ENCODE assay signal across 7 cellular contexts in the genomic region with DNA sequence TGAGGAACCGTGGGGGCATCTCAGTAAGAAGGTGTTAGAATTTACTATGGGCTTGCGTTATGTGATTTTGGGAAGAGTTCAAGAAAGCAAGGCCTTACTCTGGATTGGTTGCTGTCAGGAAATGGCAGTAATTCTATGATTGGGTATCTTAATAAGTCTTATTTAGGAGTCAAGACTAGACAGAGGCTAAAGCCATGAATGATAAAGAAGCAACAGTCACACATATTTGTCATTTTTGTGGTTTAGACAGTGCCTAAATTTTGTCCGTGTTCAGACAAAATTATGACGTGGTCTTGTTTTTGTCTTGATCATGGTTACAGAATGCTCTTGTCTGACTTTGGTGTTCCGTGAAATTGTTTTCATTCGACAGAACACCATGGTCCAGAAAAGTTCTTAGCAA. TPM values are rescaled to one million over a fixed set of nuclear protein-coding genes. Genes with fewer than 3 reads are reported as not detected.
DNase-seq lines count a peak whose midpoint lies in the region; ATAC-seq and TF ChIP-seq lines count a peak whose summit lies in the region.

No MANE protein-coding gene starts in this region.

- H3K4me3 Mint-ChIP-seq in activated CD8-positive, alpha-beta T cell treated with anti-CD3 and anti-CD28 coated beads for 36 hours: peak overlapping the region; percentile 89
- H3K4me3 Mint-ChIP-seq in stimulated activated naive B cell treated with anti-CD40 and anti-IgM and Interleukin-4, amounts not matched to agents 10 μg/mL and 1 μg/mL and 100 μg/mL, for 72 hours: peak overlapping the region; percentile 98

- no peak for ATAC-seq in activated CD8-positive, alpha-beta T cell treated with anti-CD3 and anti-CD28 coated beads for 36 hours
- ATAC-seq in stimulated activated naive B cell treated with anti-CD40 and anti-IgM and Interleukin-4, amounts not matched to agents 10 μg/mL and 1 μg/mL and 100 μg/mL, for 72 hours (replicated peaks): no peak
- no peak for ATAC-seq in HG03354 (IDR thresholded peaks at IDR 0.05; ENCODE audit: poor library complexity, severe bottlenecking, unreplicated experiment)

- DNase-seq in HCEC 1CT (peak; percentile 75), glomerular visceral epithelial cell (ENCODE audit: extremely low spot score) (peak; percentile 55), dermis blood vessel endothelial cell (no peak), NCI-H187 treated with DMSO at 0.1 percent for 48 hours (lab: John Stamatoyannopoulos, UW) (no peak)
- DNase-seq in activated CD8-positive, alpha-beta T cell treated with anti-CD3 and anti-CD28 coated beads for 36 hours: no peak
- no peak for DNase-seq in stimulated activated naive B cell treated with anti-CD40 and anti-IgM and Interleukin-4, amounts not matched to agents 10 μg/mL and 1 μg/mL and 100 μg/mL, for 72 hours

- no peak for TF ChIP-seq CTCF in activated CD8-positive, alpha-beta T cell treated with anti-CD3 and anti-CD28 coated beads for 36 hours (IDR thresholded peaks at IDR 0.05)

- H3K9me3 Mint-ChIP-seq in activated CD8-positive, alpha-beta T cell treated with anti-CD3 and anti-CD28 coated beads for 36 hours: no peaks in the 10 kb centered on the region
- no peaks in the 10 kb centered on the region for H3K9me3 Mint-ChIP-seq in stimulated activated naive B cell treated with anti-CD40 and anti-IgM and Interleukin-4, amounts not matched to agents 10 μg/mL and 1 μg/mL and 100 μg/mL, for 72 hours

- POLR2A ChIA-PET in activated CD8-positive, alpha-beta T cell treated with anti-CD3 and anti-CD28 coated beads for 36 hours (lab: Charles Lee): interaction anchor here (1.3 to 1.6 kb wide), 2 partner anchors 18 to 26 kb away, joined by 3 read pairs; no protein-coding TSS in a partner anchor

- peak overlapping the region; percentile 93 for H3K27ac Mint-ChIP-seq in activated CD8-positive, alpha-beta T cell treated with anti-CD3 and anti-CD28 coated beads for 36 hours
- H3K27ac Mint-ChIP-seq in stimulated activated naive B cell treated with anti-CD40 and anti-IgM and Interleukin-4, amounts not matched to agents 10 μg/mL and 1 μg/mL and 100 μg/mL, for 72 hours: peak overlapping the region; percentile 96

- peaks cover 36% of the 10 kb centered on the region for H3K4me1 Mint-ChIP-seq in activated CD8-positive, alpha-beta T cell treated with anti-CD3 and anti-CD28 coated beads for 36 hours (ENCODE audit: low read depth)
- H3K4me1 Mint-ChIP-seq in stimulated activated naive B cell treated with anti-CD40 and anti-IgM and Interleukin-4, amounts not matched to agents 10 μg/mL and 1 μg/mL and 100 μg/mL, for 72 hours: peaks cover 19 to 38% of the 10 kb centered on the region in 2 donors

- intact Hi-C loops in activated CD8-positive, alpha-beta T cell treated with anti-CD3 and anti-CD28 coated beads for 36 hours (cut with micrococcal nuclease): no loop called here

- no peaks in the 10 kb centered on the region for H3K27me3 Mint-ChIP-seq in activated CD8-positive, alpha-beta T cell treated with anti-CD3 and anti-CD28 coated beads for 36 hours
- peaks cover 0 to 4% of the 10 kb centered on the region in 2 donors for H3K27me3 Mint-ChIP-seq in stimulated activated naive B cell treated with anti-CD40 and anti-IgM and Interleukin-4, amounts not matched to agents 10 μg/mL and 1 μg/mL and 100 μg/mL, for 72 hours

- CTCF ChIA-PET in activated CD8-positive, alpha-beta T cell treated with anti-CD3 and anti-CD28 coated beads for 36 hours (lab: Charles Lee): no interaction called here

- peaks cover 3% of the 10 kb centered on the region for H3K36me3 Mint-ChIP-seq in activated CD8-positive, alpha-beta T cell treated with anti-CD3 and anti-CD28 coated beads for 36 hours (ENCODE audit: low read depth)
- peaks cover 3 to 4% of the 10 kb centered on the region in 2 donors for H3K36me3 Mint-ChIP-seq in stimulated activated naive B cell treated with anti-CD40 and anti-IgM and Interleukin-4, amounts not matched to agents 10 μg/mL and 1 μg/mL and 100 μg/mL, for 72 hours

RNA-seq across cellular contexts. Expression of a gene that starts 0.9 kb away (rescaled TPM):
- 1 to 10 TPM; 3.2 to 3.4 TPM for total RNA-seq in activated CD8-positive, alpha-beta T cell treated with anti-CD3 and anti-CD28 coated beads for 36 hours
- 3.6 and 4.6 TPM in 2 replicates for total RNA-seq in dermis blood vessel endothelial cell

Comparison
In these comparisons a context has a peak if more than half of its experiments do, and no peak if none do; other contexts are left out.
1. DNase-seq: peak in HCEC 1CT (single experiment) and glomerular visceral epithelial cell (single experiment); none in activated CD8-positive, alpha-beta T cell treated with anti-CD3 and anti-CD28 coated beads for 36 hours (single experiment), stimulated activated naive B cell treated with anti-CD40 and anti-IgM and Interleukin-4, amounts not matched to agents 10 μg/mL and 1 μg/mL and 100 μg/mL, for 72 hours (single experiment), dermis blood vessel endothelial cell (single experiment) and NCI-H187 treated with DMSO at 0.1 percent for 48 hours (single experiment).